ENCODE assay signal across 8 cellular contexts in genomic region chr7:50369408-50370026, GRCh38.
DNase-seq lines count a peak whose midpoint lies in the region; ATAC-seq and TF ChIP-seq lines count a peak whose summit lies in the region.

No MANE protein-coding gene starts in this region.

- H3K27ac ChIP-seq in sigmoid colon, result no peak overlapping the region

- DNase-seq in BE2C (no peak), NCI-H69 (lab: John Stamatoyannopoulos, UW) (peak; percentile 71), mesothelial cell of epicardium (ENCODE audit: low spot score in 2 of 2, unreplicated experiment in 2 of 2) (no peak), sigmoid colon (no peak)
- DNase-seq in activated naive CD8-positive, alpha-beta T cell treated with anti-CD3 and anti-CD28 coated beads, Interleukin-2, amount 10 ng/mL, durations not matched to agents 7 days and 5 days, result no peak
- DNase-seq in stimulated activated CD4-positive, alpha-beta T cell treated with anti-CD3 and anti-CD28 coated beads, Interleukin-2, amount 100 ng/mL, for 48 hours, result no peak

- H3K4me3 ChIP-seq in BE2C (ENCODE audit: low read depth, low read length), result no peak overlapping the region
- H3K4me3 ChIP-seq in sigmoid colon, result no peak overlapping the region

- H3K9me3 ChIP-seq in BE2C (no peaks in the 10 kb centered on the region), sigmoid colon (peaks cover 0 to 5% (median 0%) of the 10 kb centered on the region in 4 donors)

- TF ChIP-seq EP300 in sigmoid colon (IDR thresholded peaks at IDR 0.05), result no peak

- intact Hi-C loops in sigmoid colon (cut with DNase I), result no loop called here

- peaks cover 51% of the 10 kb centered on the region for H3K36me3 Mint-ChIP-seq in activated naive CD8-positive, alpha-beta T cell treated with anti-CD3 and anti-CD28 coated beads, Interleukin-2, amount 10 ng/mL, durations not matched to agents 7 days and 5 days
- no peaks in the 10 kb centered on the region for H3K36me3 Mint-ChIP-seq in mesothelial cell of epicardium

- peak; percentile 82 for TF ChIP-seq CTCF in BE2C (IDR thresholded peaks at IDR 0.05; ENCODE audit: low read depth, low read length)
- TF ChIP-seq CTCF in GM12873 (IDR thresholded peaks at IDR 0.05; ENCODE audit: insufficient read depth, low read depth, low read length, missing control alignments), result peak; percentile 87
- peak; percentile 41 for TF ChIP-seq CTCF in mesothelial cell of epicardium (IDR thresholded peaks at IDR 0.05; ENCODE audit: unreplicated experiment)
- TF ChIP-seq CTCF in sigmoid colon (IDR thresholded peaks at IDR 0.05), result no peak

- no peaks in the 10 kb centered on the region for H3K4me1 ChIP-seq in BE2C
- H3K4me1 ChIP-seq in sigmoid colon, result no peaks in the 10 kb centered on the region

- H3K4me1 Mint-ChIP-seq in activated naive CD8-positive, alpha-beta T cell treated with anti-CD3 and anti-CD28 coated beads, Interleukin-2, amount 10 ng/mL, durations not matched to agents 7 days and 5 days, result peaks cover 82% of the 10 kb centered on the region
- no peaks in the 10 kb centered on the region for H3K4me1 Mint-ChIP-seq in mesothelial cell of epicardium

- H3K27ac Mint-ChIP-seq in activated naive CD8-positive, alpha-beta T cell treated with anti-CD3 and anti-CD28 coated beads, Interleukin-2, amount 10 ng/mL, durations not matched to agents 7 days and 5 days, result peak overlapping the region; percentile 78
- H3K27ac Mint-ChIP-seq in mesothelial cell of epicardium, result no peak overlapping the region

- POLR2A ChIA-PET in activated naive CD8-positive, alpha-beta T cell treated with anti-CD3 and anti-CD28 coated beads, Interleukin-2, amount 10 ng/mL, durations not matched to agents 7 days and 5 days (lab: Charles Lee), result interaction anchor here (1.0 to 13.8 kb wide), 9 partner anchors 11 to 164 kb away, joined by 3 to 323 read pairs (median 4); partner anchors contain the start of gene IKZF1

- TF ChIP-seq POLR2A in sigmoid colon (IDR thresholded peaks at IDR 0.05), result no peak

- H3K36me3 ChIP-seq in BE2C, result no peaks in the 10 kb centered on the region
- H3K36me3 ChIP-seq in sigmoid colon, result no peaks in the 10 kb centered on the region

- H3K27me3 ChIP-seq in BE2C (peaks cover 24% of the 10 kb centered on the region), sigmoid colon (no peaks in the 10 kb centered on the region)

- H3K9me3 Mint-ChIP-seq in activated naive CD8-positive, alpha-beta T cell treated with anti-CD3 and anti-CD28 coated beads, Interleukin-2, amount 10 ng/mL, durations not matched to agents 7 days and 5 days, result no peaks in the 10 kb centered on the region
- peaks cover 9% of the 10 kb centered on the region for H3K9me3 Mint-ChIP-seq in mesothelial cell of epicardium

- WGBS in sigmoid colon, 2 donors, result 62 to 67% methylated on average over 6 of the region's 6 CpGs

- ATAC-seq in activated naive CD8-positive, alpha-beta T cell treated with anti-CD3 and anti-CD28 coated beads, Interleukin-2, amount 10 ng/mL, durations not matched to agents 7 days and 5 days (ENCODE audit: low read depth), result peak; percentile 19
- no peak for ATAC-seq in GM19023 (IDR thresholded peaks at IDR 0.05; ENCODE audit: unreplicated experiment)

- no peaks in the 10 kb centered on the region for H3K27me3 Mint-ChIP-seq in activated naive CD8-positive, alpha-beta T cell treated with anti-CD3 and anti-CD28 coated beads, Interleukin-2, amount 10 ng/mL, durations not matched to agents 7 days and 5 days
- peaks cover 42% of the 10 kb centered on the region for H3K27me3 Mint-ChIP-seq in mesothelial cell of epicardium (ENCODE audit: low read depth)

- H3K4me3 Mint-ChIP-seq in activated naive CD8-positive, alpha-beta T cell treated with anti-CD3 and anti-CD28 coated beads, Interleukin-2, amount 10 ng/mL, durations not matched to agents 7 days and 5 days, result peak overlapping the region; percentile 67
- no peak overlapping the region for H3K4me3 Mint-ChIP-seq in mesothelial cell of epicardium

Comparison
In these comparisons a context has a peak if more than half of its experiments do, and no peak if none do; other contexts are left out.
1. CTCF ChIP-seq: peak in BE2C (single experiment), GM12873 (single experiment) and mesothelial cell of epicardium (single experiment); none in sigmoid colon (0 of 4).